Comparison of ENCODE assay signal across 22 cellular contexts in the genomic region with DNA sequence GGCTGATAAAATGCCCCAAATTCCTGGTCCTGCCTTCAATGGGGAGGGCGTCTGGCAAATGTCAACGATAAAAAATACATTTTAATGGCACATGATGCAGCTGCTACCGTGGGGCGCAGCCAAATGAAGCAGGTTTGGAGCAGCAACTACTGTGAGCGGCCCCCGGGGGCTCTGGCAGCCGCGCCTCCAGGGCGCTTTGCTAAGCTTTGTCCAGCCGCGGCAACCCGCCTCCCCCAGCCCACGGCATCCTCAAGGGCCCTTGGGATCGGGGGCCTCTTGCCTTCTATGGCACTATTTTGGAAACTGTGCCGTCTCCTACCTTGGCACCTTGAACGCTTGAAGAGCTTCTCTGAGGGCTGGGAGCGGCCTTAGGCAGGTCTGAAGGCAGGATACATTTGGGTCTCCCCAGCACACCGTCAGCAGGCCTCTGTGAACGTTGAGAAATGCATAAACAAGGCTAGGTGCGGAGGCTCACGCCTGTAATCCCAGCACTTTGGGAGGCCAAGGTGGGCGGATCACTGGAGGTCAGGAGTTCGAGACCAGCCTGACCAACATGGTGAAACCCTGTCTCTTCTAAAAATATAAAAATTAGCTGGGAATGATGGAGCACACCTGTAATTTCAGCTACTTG. TPM values are rescaled to one million over a fixed set of nuclear protein-coding genes. Genes with fewer than 3 reads are reported as not detected.
"Had no signal": no experiment of that assay in that cellular context is flagged by ENCODE, and none has a peak within 500 bp of the region (broad histone marks: within the 10 kb centered on the region; RNA-seq: fewer than 3 reads in every experiment).

No MANE protein-coding gene starts in this region.

- H3K9me3 Mint-ChIP-seq: activated CD4-positive, alpha-beta T cell treated with anti-CD3 and anti-CD28 coated beads, Interleukin-2, amount 10 ng/mL, durations not matched to agents 24 days and 14 days; activated T-helper 1 cell treated with anti-CD3 and anti-CD28 coated beads, Interleukin-12 subunit alpha, Interleukin-12 subunit beta, Interleukin-2, Interleukin-4 antibody, amounts not matched to agents 30 ng/mL and 10 ng/mL and 1 ng/mL, durations not matched to agents 14 hours and 24 hours and 36 hours; dendritic cell treated with granulocyte-macrophage colony-stimulating factor and Interleukin-4, amounts not matched to agents 40 ng/mL and 50 ng/mL, for 4 days; mesothelial cell of epicardium; stimulated activated effector memory CD8-positive, alpha-beta T cell treated with anti-CD3 and anti-CD28 coated beads, Interleukin-12 subunit alpha, Interleukin-12 subunit beta, amount 100 ng/mL, for 72 hours had no signal

- H3K4me3 Mint-ChIP-seq: activated CD4-positive, alpha-beta T cell treated with anti-CD3 and anti-CD28 coated beads, Interleukin-2, amount 10 ng/mL, durations not matched to agents 24 days and 14 days; activated CD8-positive, alpha-beta T cell treated with anti-CD3 and anti-CD28 coated beads, Interleukin-2, amount 10 ng/mL, durations not matched to agents 7 days and 5 days; activated T-helper 1 cell treated with anti-CD3 and anti-CD28 coated beads, Interleukin-12 subunit alpha, Interleukin-12 subunit beta, Interleukin-2, Interleukin-4 antibody, amounts not matched to agents 30 ng/mL and 10 ng/mL and 1 ng/mL, durations not matched to agents 14 hours and 24 hours and 36 hours; dendritic cell treated with granulocyte-macrophage colony-stimulating factor and Interleukin-4, amounts not matched to agents 40 ng/mL and 50 ng/mL, for 4 days; mesothelial cell of epicardium; stimulated activated effector memory CD8-positive, alpha-beta T cell treated with anti-CD3 and anti-CD28 coated beads, Interleukin-12 subunit alpha, Interleukin-12 subunit beta, amount 100 ng/mL, for 72 hours had no signal

- H3K36me3 Mint-ChIP-seq: stimulated activated effector memory CD8-positive, alpha-beta T cell treated with anti-CD3 and anti-CD28 coated beads, Interleukin-12 subunit alpha, Interleukin-12 subunit beta, amount 100 ng/mL, for 72 hours had no signal

- ATAC-seq: activated CD8-positive, alpha-beta T cell treated with anti-CD3 and anti-CD28 coated beads, Interleukin-2, amount 10 ng/mL, durations not matched to agents 7 days and 5 days; right lobe of liver had no signal

- H3K36me3 ChIP-seq: breast epithelium, right lobe of liver, thyroid gland, vagina had no signal

- H3K4me3 ChIP-seq: breast epithelium, right lobe of liver, thyroid gland, vagina had no signal

- H3K27me3 ChIP-seq: right lobe of liver, thyroid gland, vagina had no signal

- H3K27ac Mint-ChIP-seq: activated CD4-positive, alpha-beta T cell treated with anti-CD3 and anti-CD28 coated beads, Interleukin-2, amount 10 ng/mL, durations not matched to agents 24 days and 14 days; activated CD8-positive, alpha-beta T cell treated with anti-CD3 and anti-CD28 coated beads, Interleukin-2, amount 10 ng/mL, durations not matched to agents 7 days and 5 days; activated T-helper 1 cell treated with anti-CD3 and anti-CD28 coated beads, Interleukin-12 subunit alpha, Interleukin-12 subunit beta, Interleukin-2, Interleukin-4 antibody, amounts not matched to agents 30 ng/mL and 10 ng/mL and 1 ng/mL, durations not matched to agents 14 hours and 24 hours and 36 hours; dendritic cell treated with granulocyte-macrophage colony-stimulating factor and Interleukin-4, amounts not matched to agents 40 ng/mL and 50 ng/mL, for 4 days; mesothelial cell of epicardium; stimulated activated effector memory CD8-positive, alpha-beta T cell treated with anti-CD3 and anti-CD28 coated beads, Interleukin-12 subunit alpha, Interleukin-12 subunit beta, amount 100 ng/mL, for 72 hours had no signal

- DNase-seq: activated CD4-positive, alpha-beta T cell treated with anti-CD3 and anti-CD28 coated beads, Interleukin-2, amount 10 ng/mL, durations not matched to agents 24 days and 14 days; activated CD4-positive, CD25-positive, alpha-beta regulatory T cell; activated CD8-positive, alpha-beta memory T cell treated with anti-CD3 and anti-CD28 coated beads, Interleukin-2, amount 50 U/mL, for 48 hours; activated CD8-positive, alpha-beta T cell treated with anti-CD3 and anti-CD28 coated beads, Interleukin-2, amount 10 ng/mL, durations not matched to agents 7 days and 5 days; activated naive CD4-positive, alpha-beta T cell treated with Interleukin-2 at 50 U/mL for 16 hours; cerebellar nuclear complex; hypothalamus; kidney glomerular epithelial cell; stimulated activated CD4-positive, alpha-beta T cell treated with anti-CD3 and anti-CD28 coated beads, Interleukin-12 subunit alpha, Interleukin-12 subunit beta, amount 100 ng/mL, for 4 hours; T-helper 2 cell; thyroid gland had no signal

RNA-seq across cellular contexts. Expression of a gene that starts 25.1 kb away (rescaled TPM):
- total RNA-seq: activated CD4-positive, alpha-beta T cell treated with anti-CD3 and anti-CD28 coated beads, Interleukin-2, amount 10 ng/mL, durations not matched to agents 24 days and 14 days; activated CD8-positive, alpha-beta T cell treated with anti-CD3 and anti-CD28 coated beads, Interleukin-2, amount 10 ng/mL, durations not matched to agents 7 days and 5 days; activated T-helper 1 cell treated with anti-CD3 and anti-CD28 coated beads, Interleukin-12 subunit alpha, Interleukin-12 subunit beta, Interleukin-2, Interleukin-4 antibody, amounts not matched to agents 30 ng/mL and 10 ng/mL and 1 ng/mL, durations not matched to agents 14 hours and 24 hours and 36 hours; epithelial cell of proximal tubule; glomerular endothelial cell; omental fat pad; pulmonary artery endothelial cell; right lobe of liver; vagina had no signal
